Comparison of ENCODE assay signal across 8 cellular contexts in the genomic region with DNA sequence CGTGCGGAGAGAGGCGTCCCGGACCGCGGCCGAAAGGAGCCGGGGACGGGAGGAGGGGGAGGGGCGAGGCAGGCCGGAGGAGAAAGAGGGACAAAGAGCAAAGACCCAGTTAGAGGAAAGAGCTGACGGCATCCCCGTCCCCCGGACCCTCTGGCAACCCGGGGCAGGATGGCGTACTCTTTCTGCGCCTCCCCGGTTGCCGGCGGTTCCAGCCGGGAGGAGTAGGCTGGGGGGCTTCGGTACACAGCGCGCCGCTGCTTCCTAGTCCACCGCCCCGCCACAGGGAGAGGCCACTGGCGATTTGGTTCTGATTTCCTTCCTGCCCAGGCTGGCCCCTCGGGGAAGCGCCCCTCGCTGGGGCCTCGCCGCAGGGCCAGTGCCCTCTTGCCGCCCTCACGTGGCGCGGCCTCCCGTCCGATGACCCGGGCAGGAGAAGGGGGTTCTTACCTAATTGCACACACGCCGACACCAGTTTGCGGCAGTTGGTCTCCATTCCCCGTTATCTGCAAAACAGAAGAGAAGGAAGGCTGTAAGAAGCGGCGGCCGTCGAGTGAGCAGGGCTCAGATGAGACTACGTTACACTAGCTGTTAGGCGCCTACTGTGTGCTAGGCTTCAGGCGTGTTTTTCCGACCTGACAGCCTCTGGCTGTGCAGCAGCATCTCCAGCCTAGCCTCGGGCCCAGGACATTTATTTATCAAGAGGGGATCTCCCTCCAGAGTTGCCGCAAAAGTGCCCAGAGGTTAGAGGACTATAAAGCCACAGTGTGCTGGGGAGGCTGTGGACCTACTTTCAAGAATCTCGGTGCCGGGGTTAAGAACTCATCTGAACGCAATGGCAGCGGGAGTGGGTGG. TPM values are rescaled to one million over a fixed set of nuclear protein-coding genes. Genes with fewer than 3 reads are reported as not detected.
DNase-seq lines count a peak whose midpoint lies in the region; ATAC-seq and TF ChIP-seq lines count a peak whose summit lies in the region.

No MANE protein-coding gene starts in this region.

- H3K36me3 ChIP-seq in ES-I3 (ENCODE audit: insufficient read depth, low read length), result no peaks in the 10 kb centered on the region
- no peaks in the 10 kb centered on the region for H3K36me3 ChIP-seq in psoas muscle (ENCODE audit: insufficient read depth in 1 of 2, low read depth in 1 of 2)

- H3K4me1 ChIP-seq in ES-I3 (ENCODE audit: insufficient read depth, low read length) (peaks cover 11% of the 10 kb centered on the region), foreskin keratinocyte (no peaks in the 10 kb centered on the region), psoas muscle (peaks cover 10% of the 10 kb centered on the region)

- ATAC-seq in foreskin keratinocyte (no peak), psoas muscle (no peak)

- peaks cover 80% of the 10 kb centered on the region for H3K27me3 Mint-ChIP-seq in IgD-negative memory B cell

- peak overlapping the region; percentile 55; the same call in 1 of the 2 replicates for H3K9ac ChIP-seq in ES-I3 (ENCODE audit: low read depth, low read length)

- peaks cover 1% of the 10 kb centered on the region for H3K36me3 Mint-ChIP-seq in IgD-negative memory B cell

- DNase-seq in foreskin keratinocyte (peak in 1 of 2 donors; percentile 63), psoas muscle (no peak), posterior vena cava (ENCODE audit: low spot score) (no peak), Kasumi-1 (lab: John Stamatoyannopoulos, UW) (no peak), SIG-M5 treated with dmso at 0.1 percent for 504 hours (lab: John Stamatoyannopoulos, UW; ENCODE audit: unreplicated experiment) (no peak)
- DNase-seq in stimulated activated CD8-positive, alpha-beta memory T cell treated with anti-CD3 and anti-CD28 coated beads, Interleukin-4, amount 100 ng/mL, for 48 hours, result no peak

- peak overlapping the region in 1 of 4 donors; percentile 20 for H3K4me3 Mint-ChIP-seq in IgD-negative memory B cell

- H3K4me1 Mint-ChIP-seq in IgD-negative memory B cell, result peaks cover 7 to 12% (median 9%) of the 10 kb centered on the region in 3 donors

- H3K4me3 ChIP-seq in psoas muscle, result peak overlapping the region; percentile 84

- H3K27me3 ChIP-seq in foreskin keratinocyte (no peaks in the 10 kb centered on the region), psoas muscle (ENCODE audit: insufficient read depth in 3 of 3, low read length in 2 of 3) (peaks cover 0 to 37% (median 8%) of the 10 kb centered on the region in 3 donors)

- H3K9me3 Mint-ChIP-seq in IgD-negative memory B cell, result peaks cover 3 to 18% (median 4%) of the 10 kb centered on the region in 3 donors

- intact Hi-C loops in psoas muscle (cut with DNase I), result loop anchor here (1.0 to 10.0 kb wide), 7 partner anchors 9 to 1002 kb away; a partner anchor contains a TSS
- intact Hi-C loops in posterior vena cava (cut with DNase I), result no loop called here

- H3K9me3 ChIP-seq in ES-I3 (ENCODE audit: control insufficient read depth, insufficient read depth, low read length) (no peaks in the 10 kb centered on the region), psoas muscle (no peaks in the 10 kb centered on the region)

- WGBS in psoas muscle, 3 donors, result 51 to 58% (median 56%) methylated on average over 50 to 58 of the region's 58 CpGs

- no peak for TF ChIP-seq CTCF in foreskin keratinocyte (conservative IDR thresholded peaks at IDR 0.05)
- TF ChIP-seq CTCF in psoas muscle (IDR thresholded peaks at IDR 0.05), result no peak

- H3K27ac Mint-ChIP-seq in IgD-negative memory B cell, result peak overlapping the region; percentile 67 to 90 (median 87)

- H3K27ac ChIP-seq in foreskin keratinocyte, result peak overlapping the region; percentile 18
- peak overlapping the region; percentile 88 for H3K27ac ChIP-seq in psoas muscle

RNA-seq across cellular contexts. Expression of a gene that starts 9.9 kb away (rescaled TPM):
- polyA plus RNA-seq in IgD-negative memory B cell (not detected), foreskin keratinocyte (15.4 and 19.3 TPM in 2 replicates), psoas muscle (10 to 100 TPM; 12.4 to 66.3 (median 54.2) TPM)
- total RNA-seq in foreskin keratinocyte (22.2 and 27.1 TPM in 2 replicates), psoas muscle (10 to 100 TPM; 15.7 to 57.9 (median 43.6) TPM), posterior vena cava (under 1 TPM; 0.19 to 0.43 TPM)

Comparison
In these comparisons a context has a peak if more than half of its experiments do, and no peak if none do; other contexts are left out.
1. RNA of a gene that starts 9.9 kb away (total RNA-seq): 15.7 to 57.9 TPM in psoas muscle and 22.2 to 27.1 TPM in foreskin keratinocyte; 0.19 to 0.43 TPM in posterior vena cava; every median in the first group is over 10 times any median in the second.
2. intact Hi-C loops: an anchor here in psoas muscle (1.0 to 10.0 kb wide); none called in posterior vena cava.